ENCODE assay signal across 19 cellular contexts in genomic region chr12:91967590-91967989, GRCh38.
DNase-seq lines count a peak whose midpoint lies in the region; ATAC-seq, FAIRE-seq and TF ChIP-seq lines count a peak whose summit lies in the region.
"Had no signal": no experiment of that assay in that cellular context is flagged by ENCODE, and none has a peak within 500 bp of the region (broad histone marks: within the 10 kb centered on the region; RNA-seq: fewer than 3 reads in every experiment).

No MANE protein-coding gene starts in this region.

- peak; percentile 46 for FAIRE-seq in D721Med (lab: Jason Lieb, UNC)
- FAIRE-seq: A204.1, HepG2 had no signal

- TF ChIP-seq CTCF in D721Med (IDR thresholded peaks at IDR 0.05; ENCODE audit: insufficient read depth, missing control alignments) = no peak
- no peak for TF ChIP-seq CTCF in fibroblast of the aortic adventitia (IDR thresholded peaks at IDR 0.05; ENCODE audit: insufficient read depth, low read length)

- H3K4me1 Mint-ChIP-seq in activated T-cell treated with anti-CD3 and anti-CD28 coated beads, Interleukin-2, amount 50 U/mL, for 72 hours (ENCODE audit: low read depth) = peaks cover 6% of the 10 kb centered on the region

- no peak overlapping the region for H3K4me3 ChIP-seq in fibroblast of the aortic adventitia (ENCODE audit: low read depth, low read length)
- H3K4me3 ChIP-seq: GM12878 had no signal

- H3K27ac Mint-ChIP-seq in activated T-cell treated with anti-CD3 and anti-CD28 coated beads, Interleukin-2, amount 50 U/mL, for 72 hours = no peak overlapping the region
- H3K27ac Mint-ChIP-seq: CD4-positive, alpha-beta T cell; HFFc6 had no signal

- H3K4me3 Mint-ChIP-seq in activated T-cell treated with anti-CD3 and anti-CD28 coated beads, Interleukin-2, amount 50 U/mL, for 72 hours = no peak overlapping the region
- H3K4me3 Mint-ChIP-seq: CD4-positive, alpha-beta T cell; HFFc6 had no signal

- ATAC-seq in activated T-cell treated with anti-CD3 and anti-CD28 coated beads, Interleukin-2, amount 50 U/mL, for 72 hours (replicated peaks in 1 of 2) = no peak
- ATAC-seq: GM12878, HCT116, HepG2 had no signal

- H3K36me3 Mint-ChIP-seq in activated T-cell treated with anti-CD3 and anti-CD28 coated beads, Interleukin-2, amount 50 U/mL, for 72 hours (ENCODE audit: insufficient read depth in 2 of 2) = peaks cover 5 to 6% of the 10 kb centered on the region in 2 donors

- no peak for DNase-seq in D721Med (ENCODE audit: insufficient read length, low spot score)
- peak; percentile 21 for DNase-seq in EH (ENCODE audit: low read depth)
- peak; percentile 58 for DNase-seq in fibroblast of the aortic adventitia (ENCODE audit: low read depth)
- DNase-seq in renal cortical epithelial cell (ENCODE audit: low read depth) = peak; percentile 11
- DNase-seq in foreskin melanocyte = no peak
- DNase-seq in activated T-cell treated with anti-CD3 and anti-CD28 coated beads, Interleukin-2, amount 50 U/mL, for 72 hours = no peak
- DNase-seq in HPDE6-E6E7 (ENCODE audit: extremely low spot score) = no peak
- DNase-seq: AML-193; Caco-2; CD4-positive, alpha-beta T cell; DMS79 treated with DMSO at 0.1 percent for 48 hours; EL; GOT3; H7; HFFc6 had no signal

- H3K9me3 Mint-ChIP-seq in activated T-cell treated with anti-CD3 and anti-CD28 coated beads, Interleukin-2, amount 50 U/mL, for 72 hours = peaks cover 4 to 7% of the 10 kb centered on the region in 2 donors
- H3K9me3 Mint-ChIP-seq: HFFc6 had no signal

- H3K27me3 Mint-ChIP-seq in activated T-cell treated with anti-CD3 and anti-CD28 coated beads, Interleukin-2, amount 50 U/mL, for 72 hours (ENCODE audit: low read depth) = no peaks in the 10 kb centered on the region
- H3K27me3 Mint-ChIP-seq: CD4-positive, alpha-beta T cell had no signal

Comparison
In these comparisons a context has a peak if more than half of its experiments do, and no peak if none do; other contexts are left out.
1. DNase-seq: peak in EH (single experiment), fibroblast of the aortic adventitia (single experiment) and renal cortical epithelial cell (single experiment); none in D721Med (single experiment), foreskin melanocyte (single experiment), activated T-cell treated with anti-CD3 and anti-CD28 coated beads, Interleukin-2, amount 50 U/mL, for 72 hours (0 of 2) and HPDE6-E6E7 (single experiment).